In the genomic region with DNA sequence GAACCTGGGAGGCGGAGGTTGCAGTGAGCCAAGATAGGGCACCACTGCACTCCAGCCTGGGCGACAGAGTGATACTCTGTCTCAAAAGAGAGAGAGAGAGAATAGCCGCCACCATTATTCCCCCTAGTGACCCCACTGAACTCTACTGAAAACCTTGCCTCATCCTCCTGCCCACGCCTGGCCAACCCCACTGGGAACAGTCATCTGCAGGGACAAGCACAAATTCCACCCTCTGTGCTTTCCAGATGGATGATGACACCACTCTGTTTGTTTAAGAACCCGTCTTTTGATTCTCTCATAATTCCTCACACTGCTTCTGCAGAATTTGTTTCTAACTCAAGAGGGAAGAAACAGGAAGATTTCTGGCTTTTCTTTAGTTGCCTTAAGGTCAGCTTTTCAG, we compare ENCODE assay signal across 18 cellular contexts. TPM values are rescaled to one million over a fixed set of nuclear protein-coding genes. Genes with fewer than 3 reads are reported as not detected.
DNase-seq lines count a peak whose midpoint lies in the region; ATAC-seq, FAIRE-seq and TF ChIP-seq lines count a peak whose summit lies in the region.
"Had no signal": no experiment of that assay in that cellular context is flagged by ENCODE, and none has a peak within 500 bp of the region (broad histone marks: within the 10 kb centered on the region; RNA-seq: fewer than 3 reads in every experiment).

No MANE protein-coding gene starts in this region.

- ATAC-seq in HepG2, result no peak
- peak; percentile 83 for ATAC-seq in left lobe of liver
- no peak for ATAC-seq in GM19324 (IDR thresholded peaks at IDR 0.05; ENCODE audit: low FRiP score, unreplicated experiment)

- no peak overlapping the region for H2AFZ ChIP-seq in HepG2 (ENCODE audit: low read length)

- H3K27ac ChIP-seq in liver (ENCODE audit: low read depth in 1 of 2, low read length in 2 of 2) (peak overlapping the region; percentile 83 to 84), HepG2 (ENCODE audit: extremely low read length, insufficient read depth, low read length) (no peak overlapping the region), prostate gland (no peak overlapping the region)
- H3K27ac ChIP-seq in effector memory CD4-positive, alpha-beta T cell (ENCODE audit: insufficient read depth, low read length, poor library complexity, severe bottlenecking), result no peak overlapping the region
- H3K27ac ChIP-seq: 22Rv1, BLaER1 had no signal

- H3K4me1 ChIP-seq in liver (ENCODE audit: control insufficient read depth in 4 of 4, insufficient read depth in 4 of 4, low read length in 3 of 4) (peaks cover 16 to 57% (median 51%) of the 10 kb centered on the region in 4 donors), HepG2 (ENCODE audit: insufficient read depth, low read length) (peaks cover 12% of the 10 kb centered on the region), prostate gland (replicated peaks) (no peaks in the 10 kb centered on the region)
- no peaks in the 10 kb centered on the region for H3K4me1 ChIP-seq in effector memory CD4-positive, alpha-beta T cell (ENCODE audit: control insufficient read depth, insufficient read depth, low read length, poor library complexity, severe bottlenecking)
- H3K4me1 ChIP-seq: BLaER1, Caco-2 had no signal

- 49% methylated on average over 5 of the region's 5 CpGs for WGBS in liver
- WGBS in HepG2 (ENCODE audit: low lambda C conversion rate), result 100% methylated on average over 3 of the region's 5 CpGs
- 84% methylated on average over 5 of the region's 5 CpGs for whole genome bisulfite sequencing in prostate gland

- no peak overlapping the region for H3K4me2 ChIP-seq in HepG2 (ENCODE audit: low read depth, low read length)
- H3K4me2 ChIP-seq: BLaER1 had no signal

- peak overlapping the region in 1 of 2 donors; percentile 59 for H3K9ac ChIP-seq in liver (ENCODE audit: low read depth in 1 of 2, low read length in 2 of 2)
- H3K9ac ChIP-seq in HepG2 (ENCODE audit: insufficient read depth, low read depth, low read length), result no peak overlapping the region
- H3K9ac ChIP-seq: BLaER1 had no signal

- H3K27me3 ChIP-seq in liver (ENCODE audit: control insufficient read depth in 4 of 4, insufficient read depth in 4 of 4, low read length in 3 of 4) (no peaks in the 10 kb centered on the region), HepG2 (ENCODE audit: control insufficient read depth in 1 of 2, insufficient read depth in 2 of 2, low read length in 2 of 2) (no peaks in the 10 kb centered on the region), bronchial epithelial cell (ENCODE audit: control insufficient read depth, insufficient read depth, low read length) (no peaks in the 10 kb centered on the region), prostate gland (replicated peaks; ENCODE audit: insufficient read depth) (no peaks in the 10 kb centered on the region)
- no peaks in the 10 kb centered on the region for H3K27me3 ChIP-seq in effector memory CD4-positive, alpha-beta T cell (replicated peaks; ENCODE audit: control insufficient read depth, insufficient read depth, low read length, poor library complexity, severe bottlenecking)
- H3K27me3 ChIP-seq: BLaER1 had no signal

- TF ChIP-seq CTCF in liver (IDR thresholded peaks at IDR 0.05; ENCODE audit: low read depth, low read length, missing input control) (no peak), HepG2 (CRISPR knock-in tag; IDR thresholded peaks at IDR 0.05) (no peak), bronchial epithelial cell (IDR thresholded peaks at IDR 0.05; ENCODE audit: insufficient read depth, low read length, severe bottlenecking) (no peak), prostate gland (IDR thresholded peaks at IDR 0.05) (no peak)

- in situ Hi-C loops in HepG2 (cut with HindIII; ENCODE audit: extremely low pct_ligation_motif_present, low pct_unique_long_range_greater_than_20kb), result no loop called here

- H3K36me3 ChIP-seq in liver (ENCODE audit: control insufficient read depth in 4 of 4, insufficient read depth in 3 of 4, low read depth in 1 of 4, low read length in 3 of 4) (peaks cover 0 to 20% (median 5%) of the 10 kb centered on the region in 4 donors), HepG2 (replicated peaks in 1 of 2; ENCODE audit: control insufficient read depth in 1 of 2, insufficient read depth in 2 of 2, low read length in 2 of 2) (peaks cover 0 to 13% of the 10 kb centered on the region in 2 experiments; a peak in 1 of 5 replicates), bronchial epithelial cell (ENCODE audit: control insufficient read depth, insufficient read depth, low read length) (no peaks in the 10 kb centered on the region), prostate gland (no peaks in the 10 kb centered on the region)
- no peaks in the 10 kb centered on the region for H3K36me3 ChIP-seq in effector memory CD4-positive, alpha-beta T cell (ENCODE audit: control insufficient read depth, insufficient read depth, low read length)
- H3K36me3 ChIP-seq: BLaER1 had no signal

- no peaks in the 10 kb centered on the region for H3K9me3 ChIP-seq in liver (ENCODE audit: control insufficient read depth in 4 of 4, low read length in 3 of 4)
- H3K9me3 ChIP-seq in HepG2 (ENCODE audit: low read length), result no peaks in the 10 kb centered on the region
- H3K9me3 ChIP-seq in effector memory CD4-positive, alpha-beta T cell (ENCODE audit: control insufficient read depth, low read length), result no peaks in the 10 kb centered on the region
- no peaks in the 10 kb centered on the region for H3K9me3 ChIP-seq in prostate gland
- H3K9me3 ChIP-seq: BLaER1, Caco-2 had no signal

- POLR2A ChIA-PET in HepG2 (lab: Yijun Ruan, JAX), result no interaction called here

- intact Hi-C loops in HepG2 (cut with micrococcal nuclease; ENCODE audit: unreplicated experiment), result no loop called here
- intact Hi-C loops in prostate gland (cut with DNase I), result no loop called here

- CTCF ChIA-PET in HepG2 (lab: Yijun Ruan, JAX; ENCODE audit: low intra/inter-chr PET ratio, low total read pairs), result no interaction called here

- H3K4me3 ChIP-seq in liver (ENCODE audit: low read depth in 1 of 3, low read length in 3 of 3), result no peak overlapping the region
- no peak overlapping the region for H3K4me3 ChIP-seq in HepG2 (replicated peaks in 1 of 3; ENCODE audit: insufficient read depth in 1 of 3, low read depth in 2 of 3, low read length in 3 of 3)
- no peak overlapping the region for H3K4me3 ChIP-seq in bronchial epithelial cell (ENCODE audit: low read depth, low read length)
- H3K4me3 ChIP-seq in effector memory CD4-positive, alpha-beta T cell (ENCODE audit: insufficient read depth, low read depth, low read length, poor library complexity, severe bottlenecking), result no peak overlapping the region
- H3K4me3 ChIP-seq in prostate gland, result no peak overlapping the region
- H3K4me3 ChIP-seq: BLaER1 had no signal

- H3K79me2 ChIP-seq in HepG2 (ENCODE audit: insufficient read depth, low read length), result no peaks in the 10 kb centered on the region

- TF ChIP-seq POLR2A in HepG2 (IDR thresholded peaks at IDR 0.05; ENCODE audit: insufficient read depth in 1 of 2, low read depth in 2 of 2, low read length in 2 of 2) (no peak), prostate gland (IDR thresholded peaks at IDR 0.05) (no peak)

- BruUV-seq in HepG2 (replicated peaks; lab: Mats Ljungman, UMichigan), result no TSS peak

- H4K20me1 ChIP-seq in HepG2 (ENCODE audit: insufficient read depth, low read length), result no peaks in the 10 kb centered on the region
- H4K20me1 ChIP-seq: BLaER1 had no signal

- DNase-seq in HepG2 (ENCODE audit: low spot score) (no peak), bronchial epithelial cell (ENCODE audit: low read depth) (peak; percentile 43), left lobe of liver (ENCODE audit: low spot score) (peak; percentile 90), prostate gland (ENCODE audit: low spot score) (no peak)
- no peak for DNase-seq in effector memory CD4-positive, alpha-beta T cell
- DNase-seq: AML-193; Caco-2; CD8-positive, alpha-beta memory T cell; DND-41; GDM1; GOT3; H9 had no signal

- TF ChIP-seq EP300 in HepG2 (IDR thresholded peaks at IDR 0.05; ENCODE audit: low read depth in 2 of 2, low read length in 2 of 2) (no peak), HepG2 (CRISPR knock-in tag; IDR thresholded peaks at IDR 0.05; ENCODE audit: borderline replicate concordance) (no peak)

- FAIRE-seq in HepG2 (lab: Jason Lieb, UNC) (no peak), bronchial epithelial cell (lab: Jason Lieb, UNC) (no peak)

- TF ChIP-seq RAD21 in liver (IDR thresholded peaks at IDR 0.05), result peak; percentile 54 to 67
- TF ChIP-seq RAD21 in HepG2 (CRISPR knock-in tag; IDR thresholded peaks at IDR 0.05), result no peak

RNA-seq across cellular contexts. Expression of gene BHMT2, which starts 12.2 kb away (rescaled TPM):
- total RNA-seq in liver, result 100 to 1,000 TPM in 1 of 2 donors, 10 to 100 TPM in 1; 62.3 to 374 TPM
- polyA plus RNA-seq in liver, result 100 to 1,000 TPM; 216 to 326 TPM
- total RNA-seq in HepG2 (2016; rRNA removed; fragmentation: Illumina TruSeq; extraction: Trizol), result 18.8 and 24.1 TPM in 2 replicates
- 3.8 and 4.2 TPM in 2 replicates for total RNA-seq in HepG2 (2016; cell fraction: cytosol; rRNA removed; fragmentation: Illumina TruSeq; extraction: Trizol; ENCODE audit: low read depth)
- total RNA-seq in HepG2 (2016; cell fraction: insoluble cytoplasmic fraction; rRNA removed; fragmentation: Illumina TruSeq; extraction: Trizol), result 20.1 and 22.9 TPM in 2 replicates
- 9.9 and 10.6 TPM in 2 replicates for total RNA-seq in HepG2 (2016; cell fraction: membrane; rRNA removed; fragmentation: Illumina TruSeq; extraction: Trizol)
- 12.4 and 16.0 TPM in 2 replicates for total RNA-seq in HepG2 (2016; cell fraction: nucleus; rRNA removed; fragmentation: Illumina TruSeq; extraction: Trizol)
- 11.4 and 13.8 TPM in 2 replicates for polyA plus RNA-seq in HepG2 (2011; rRNA removed)
- polyA plus RNA-seq in HepG2 (2011; cell fraction: cytosol; rRNA removed), result 7.9 and 9.3 TPM in 2 replicates
- 9.9 and 17.2 TPM in 2 replicates for polyA plus RNA-seq in HepG2 (2011; cell fraction: nucleus; rRNA removed)
- polyA plus RNA-seq in HepG2 (2012), result 17.3 and 29.7 TPM in 2 replicates
- 4.8 and 5.9 TPM in 2 replicates for polyA plus RNA-seq in HepG2 (2016; cell fraction: cytosol; fragmentation: Illumina TruSeq; extraction: Trizol; ENCODE audit: low read depth)
- 24.9 and 32.3 TPM in 2 replicates for polyA plus RNA-seq in HepG2 (2016; cell fraction: insoluble cytoplasmic fraction; fragmentation: Illumina TruSeq; extraction: Trizol; ENCODE audit: low read depth)
- 7.8 and 10.1 TPM in 2 replicates for polyA plus RNA-seq in HepG2 (2016; cell fraction: membrane; fragmentation: Illumina TruSeq; extraction: Trizol; ENCODE audit: low read depth)
- 41.7 and 45.7 TPM in 2 replicates for polyA plus RNA-seq in HepG2 (2016; cell fraction: nucleus; fragmentation: Illumina TruSeq; extraction: Trizol; ENCODE audit: insufficient read depth, low read depth)
- polyA minus RNA-seq in HepG2 (2011; rRNA and poly(A)+ RNA removed; ENCODE audit: low replicate concordance), result 8.8 TPM in 1 of 2 replicates, not detected in the other
- polyA minus RNA-seq in HepG2 (2011; cell fraction: cytosol; rRNA and poly(A)+ RNA removed), result 3.7 and 5.3 TPM in 2 replicates
- 18.4 and 18.5 TPM in 2 replicates for polyA minus RNA-seq in HepG2 (2011; cell fraction: nucleus; rRNA and poly(A)+ RNA removed)
- total RNA-seq in bronchial epithelial cell, result not detected in 2 replicates
- 374 TPM for total RNA-seq in left lobe of liver
- 1 to 10 TPM; 4.0 to 7.4 TPM for total RNA-seq in prostate gland
- total RNA-seq: Caco-2; CD8-positive, alpha-beta memory T cell; H9; HT1080 had no signal
- polyA plus RNA-seq: CD8-positive, alpha-beta memory T cell had no signal

RNA-seq across cellular contexts. Expression of gene DMGDH, which starts 12.3 kb away (rescaled TPM):
- total RNA-seq in liver (100 to 1,000 TPM in 1 of 2 donors, 10 to 100 TPM in 1; 28.9 to 130 TPM), HepG2 (2016; rRNA removed; fragmentation: Illumina TruSeq; extraction: Trizol) (4.6 and 7.9 TPM in 2 replicates), bronchial epithelial cell (11.6 and 15.1 TPM in 2 replicates), left lobe of liver (119 TPM), prostate gland (1 to 10 TPM in 1 of 2 donors, under 1 TPM in 1; 0.77 to 9.9 TPM)
- polyA plus RNA-seq in liver (10 to 100 TPM; 39.4 to 57.6 TPM), HepG2 (2011; rRNA removed) (3.2 and 3.6 TPM in 2 replicates)
- total RNA-seq in HepG2 (2016; cell fraction: cytosol; rRNA removed; fragmentation: Illumina TruSeq; extraction: Trizol; ENCODE audit: low read depth), result 2.6 and 5.4 TPM in 2 replicates
- total RNA-seq in HepG2 (2016; cell fraction: insoluble cytoplasmic fraction; rRNA removed; fragmentation: Illumina TruSeq; extraction: Trizol), result 4.1 and 7.2 TPM in 2 replicates
- total RNA-seq in HepG2 (2016; cell fraction: membrane; rRNA removed; fragmentation: Illumina TruSeq; extraction: Trizol), result 6.9 and 7.7 TPM in 2 replicates
- 5.3 and 6.5 TPM in 2 replicates for total RNA-seq in HepG2 (2016; cell fraction: nucleus; rRNA removed; fragmentation: Illumina TruSeq; extraction: Trizol)
- polyA plus RNA-seq in HepG2 (2011; cell fraction: cytosol; rRNA removed), result 2.2 and 3.7 TPM in 2 replicates
- polyA plus RNA-seq in HepG2 (2011; cell fraction: nucleus; rRNA removed), result 1.9 and 2.6 TPM in 2 replicates
- 3.9 and 8.5 TPM in 2 replicates for polyA plus RNA-seq in HepG2 (2012)
- polyA plus RNA-seq in HepG2 (2016; cell fraction: cytosol; fragmentation: Illumina TruSeq; extraction: Trizol; ENCODE audit: low read depth), result 1.9 and 2.1 TPM in 2 replicates
- polyA plus RNA-seq in HepG2 (2016; cell fraction: insoluble cytoplasmic fraction; fragmentation: Illumina TruSeq; extraction: Trizol; ENCODE audit: low read depth), result 3.3 and 4.2 TPM in 2 replicates
- 3.1 and 5.1 TPM in 2 replicates for polyA plus RNA-seq in HepG2 (2016; cell fraction: membrane; fragmentation: Illumina TruSeq; extraction: Trizol; ENCODE audit: low read depth)
- polyA plus RNA-seq in HepG2 (2016; cell fraction: nucleus; fragmentation: Illumina TruSeq; extraction: Trizol; ENCODE audit: insufficient read depth, low read depth), result 3.9 and 4.6 TPM in 2 replicates
- 0.35 and 2.7 TPM in 2 replicates for polyA minus RNA-seq in HepG2 (2011; rRNA and poly(A)+ RNA removed; ENCODE audit: low replicate concordance)
- 2.3 and 3.3 TPM in 2 replicates for polyA minus RNA-seq in HepG2 (2011; cell fraction: cytosol; rRNA and poly(A)+ RNA removed)
- polyA minus RNA-seq in HepG2 (2011; cell fraction: nucleus; rRNA and poly(A)+ RNA removed), result 6.1 and 8.1 TPM in 2 replicates
- total RNA-seq: CD8-positive, alpha-beta memory T cell; H9 had no signal
- polyA plus RNA-seq: CD8-positive, alpha-beta memory T cell had no signal

RNA-seq across cellular contexts. Expression of gene BHMT, which starts 29.8 kb away (rescaled TPM):
- total RNA-seq in liver (100 to 1,000 TPM in 1 of 2 donors, 10 to 100 TPM in 1; 27.7 to 144 TPM), HepG2 (2016; rRNA removed; fragmentation: Illumina TruSeq; extraction: Trizol) (6.4 and 10.9 TPM in 2 replicates), bronchial epithelial cell (not detected in 2 replicates), left lobe of liver (957 TPM), prostate gland (1 to 10 TPM in 1 of 2 donors, under 1 TPM in 1; 0.51 to 3.1 TPM)
- polyA plus RNA-seq in liver (100 to 1,000 TPM in 1 of 2 donors, 10 to 100 TPM in 1; 88.3 to 197 TPM), HepG2 (2011; rRNA removed) (0.40 and 0.63 TPM in 2 replicates)
- total RNA-seq in HepG2 (2016; cell fraction: cytosol; rRNA removed; fragmentation: Illumina TruSeq; extraction: Trizol; ENCODE audit: low read depth), result 0.62 and 1.3 TPM in 2 replicates
- 7.5 and 9.6 TPM in 2 replicates for total RNA-seq in HepG2 (2016; cell fraction: insoluble cytoplasmic fraction; rRNA removed; fragmentation: Illumina TruSeq; extraction: Trizol)
- total RNA-seq in HepG2 (2016; cell fraction: membrane; rRNA removed; fragmentation: Illumina TruSeq; extraction: Trizol), result 1.8 and 2.3 TPM in 2 replicates
- 3.3 and 3.5 TPM in 2 replicates for total RNA-seq in HepG2 (2016; cell fraction: nucleus; rRNA removed; fragmentation: Illumina TruSeq; extraction: Trizol)
- 0.72 and 0.81 TPM in 2 replicates for polyA plus RNA-seq in HepG2 (2011; cell fraction: cytosol; rRNA removed)
- polyA plus RNA-seq in HepG2 (2011; cell fraction: nucleus; rRNA removed), result 1.0 and 1.3 TPM in 2 replicates
- polyA plus RNA-seq in HepG2 (2012), result 3.5 and 15.0 TPM in 2 replicates
- polyA plus RNA-seq in HepG2 (2016; cell fraction: cytosol; fragmentation: Illumina TruSeq; extraction: Trizol; ENCODE audit: low read depth), result 0.29 and 0.47 TPM in 2 replicates
- 11.2 and 11.3 TPM in 2 replicates for polyA plus RNA-seq in HepG2 (2016; cell fraction: insoluble cytoplasmic fraction; fragmentation: Illumina TruSeq; extraction: Trizol; ENCODE audit: low read depth)
- polyA plus RNA-seq in HepG2 (2016; cell fraction: membrane; fragmentation: Illumina TruSeq; extraction: Trizol; ENCODE audit: low read depth), result 1.3 and 1.5 TPM in 2 replicates
- 4.6 and 5.3 TPM in 2 replicates for polyA plus RNA-seq in HepG2 (2016; cell fraction: nucleus; fragmentation: Illumina TruSeq; extraction: Trizol; ENCODE audit: insufficient read depth, low read depth)
- 1.1 TPM in 1 of 2 replicates, not detected in the other for polyA minus RNA-seq in HepG2 (2011; rRNA and poly(A)+ RNA removed; ENCODE audit: low replicate concordance)
- 1.1 and 1.4 TPM in 2 replicates for polyA minus RNA-seq in HepG2 (2011; cell fraction: cytosol; rRNA and poly(A)+ RNA removed)
- polyA minus RNA-seq in HepG2 (2011; cell fraction: nucleus; rRNA and poly(A)+ RNA removed), result 1.3 and 3.9 TPM in 2 replicates
- total RNA-seq: A673; Caco-2; CD8-positive, alpha-beta memory T cell; HT1080 had no signal
- polyA plus RNA-seq: CD8-positive, alpha-beta memory T cell had no signal

Comparison
In these comparisons a context has a peak if more than half of its experiments do, and no peak if none do; other contexts are left out.
1. H3K27ac ChIP-seq: peak in liver (2 of 2); none in HepG2 (single experiment), effector memory CD4-positive, alpha-beta T cell (single experiment) and prostate gland (0 of 2).
2. DNase-seq: peak in bronchial epithelial cell (single experiment) and left lobe of liver (single experiment); none in HepG2 (single experiment), effector memory CD4-positive, alpha-beta T cell (0 of 3) and prostate gland (single experiment).